Comparison of ENCODE assay signal across 8 cellular contexts in genomic region chr13:49495783-49496762, GRCh38. TPM values are rescaled to one million over a fixed set of nuclear protein-coding genes. Genes with fewer than 3 reads are reported as not detected.
DNase-seq lines count a peak whose midpoint lies in the region; FAIRE-seq and TF ChIP-seq lines count a peak whose summit lies in the region.

TSS of gene PHF11 (plus strand) at chr13:49495953. CDS start at chr13:49496002, 49 bp downstream.

- H3K4me1 Mint-ChIP-seq in H9, result peaks cover 2% of the 10 kb centered on the region in 2 experiments; a peak in 2 of 4 replicates

- TF ChIP-seq CTCF in GM10266 (IDR thresholded peaks at IDR 0.05; ENCODE audit: control insufficient read depth, insufficient read depth, low read depth, missing control alignments) (no peak), H9 (conservative IDR thresholded peaks at IDR 0.05) (peak; percentile 45), keratinocyte (optimal IDR thresholded peaks at IDR 0.05 in 1 of 3, IDR thresholded peaks at IDR 0.05 in 1 of 3, conservative IDR thresholded peaks at IDR 0.05 in 1 of 3; ENCODE audit: extremely low read depth in 1 of 3, insufficient read depth in 2 of 3, low read length in 3 of 3) (no peak)

- H2BK12ac ChIP-seq in H9 (ENCODE audit: insufficient read length, low read depth, low read length), result no peak within 1 kb of the TSS

- peak within 1 kb of the TSS; percentile 74 for H3K18ac ChIP-seq in H9 (ENCODE audit: insufficient read length, low read depth, low read length)

- H3K79me2 ChIP-seq in H9 (ENCODE audit: insufficient read depth, low read length), result no peaks in the 10 kb centered on the region
- H3K79me2 ChIP-seq in keratinocyte (ENCODE audit: control insufficient read depth, insufficient read depth, low read length), result no peaks in the 10 kb centered on the region

- H3K27ac Mint-ChIP-seq in H9, result peak within 1 kb of the TSS; percentile 85 to 97 (median 92)

- no peaks in the 10 kb centered on the region for H4K20me1 ChIP-seq in H9 (ENCODE audit: control insufficient read depth, insufficient read depth, insufficient read length)
- H4K20me1 ChIP-seq in keratinocyte (ENCODE audit: control insufficient read depth, extremely low read depth, insufficient read depth, low read length), result no peaks in the 10 kb centered on the region

- H3K36me3 ChIP-seq in MG63, result no peaks in the 10 kb centered on the region
- H3K36me3 ChIP-seq in keratinocyte (ENCODE audit: control insufficient read depth in 2 of 2, extremely low read depth in 1 of 2, insufficient read depth in 2 of 2, low read length in 2 of 2), result peaks cover 0 to 2% of the 10 kb centered on the region in 2 experiments

- no peak within 1 kb of the TSS for H3K23ac ChIP-seq in H9 (ENCODE audit: insufficient read length, low read depth, low read length)

- H3T11ph ChIP-seq in H9 (ENCODE audit: low read length), result no peak within 1 kb of the TSS

- H3K9me1 ChIP-seq in keratinocyte (ENCODE audit: control insufficient read depth, extremely low read depth, insufficient read depth, low read length), result no peaks in the 10 kb centered on the region

- H3K9me3 ChIP-seq in H9 (ENCODE audit: control insufficient read depth, low read depth, low read length) (no peaks in the 10 kb centered on the region), MG63 (no peaks in the 10 kb centered on the region), keratinocyte (ENCODE audit: control insufficient read depth, low read depth, low read length) (no peaks in the 10 kb centered on the region)

- H3K27me3 ChIP-seq in H9 (ENCODE audit: insufficient read depth, low read length) (no peaks in the 10 kb centered on the region), MG63 (no peaks in the 10 kb centered on the region), keratinocyte (ENCODE audit: control insufficient read depth, extremely low read depth, insufficient read depth, low read length) (no peaks in the 10 kb centered on the region)

- dilution Hi-C loops in keratinocyte (cut with MboI; ENCODE audit: extremely low pct_ligation_motif_present, low sequenced_read_pairs), result no loop called here

- H3K4me3 Mint-ChIP-seq in H9, result peak within 1 kb of the TSS; percentile 86 to 87

- DNase-seq in GM10266 (ENCODE audit: extremely low spot score) (peak; percentile 92), H9 (peak; percentile 74), MG63 (peak; percentile 80), cerebellar cortex (ENCODE audit: low spot score) (peak; percentile 71), keratinocyte (ENCODE audit: low read depth, low spot score) (no peak), OCI-M2 (lab: John Stamatoyannopoulos, UW; ENCODE audit: unreplicated experiment) (no peak)
- peak; percentile 88 for DNase-seq in activated CD4-positive, alpha-beta T cell treated with anti-CD3 and anti-CD28 coated beads for 1 hour
- DNase-seq in stimulated activated CD4-positive, alpha-beta T cell treated with anti-CD3 and anti-CD28 coated beads, Interleukin-15, amount 100 ng/mL, for 24 hours, result peak; percentile 92

- WGBS in H9 (ENCODE audit: extremely low coverage, insufficient read length, low lambda C conversion rate), result no CpG with 5 or more reads among the region's 71 CpGs

- no peak within 1 kb of the TSS for H2AK5ac ChIP-seq in H9 (ENCODE audit: insufficient read length, low read length)

- H2AFZ ChIP-seq in H9 (ENCODE audit: low read length) (peak within 1 kb of the TSS; percentile 52), keratinocyte (ENCODE audit: control insufficient read depth, low read length) (peak within 1 kb of the TSS; percentile 83)

- H3K4ac ChIP-seq in H9 (ENCODE audit: low read depth, low read length), result no peak within 1 kb of the TSS

- no peak for FAIRE-seq in keratinocyte (lab: Jason Lieb, UNC)

- H3K9ac ChIP-seq in H9 (ENCODE audit: extremely low read depth, insufficient read length, low read length) (peak within 1 kb of the TSS; percentile 57), keratinocyte (ENCODE audit: control insufficient read depth, extremely low read depth, insufficient read depth, low read length) (peak within 1 kb of the TSS; percentile 79)

- H4K5ac ChIP-seq in H9 (ENCODE audit: insufficient read length, low read depth, low read length), result no peak within 1 kb of the TSS

- no peak within 1 kb of the TSS for H4K91ac ChIP-seq in H9 (ENCODE audit: insufficient read length, low read depth, low read length)

- no peak within 1 kb of the TSS for H2BK120ac ChIP-seq in H9 (ENCODE audit: low read depth, low read length, poor library complexity, severe bottlenecking)

- H2BK5ac ChIP-seq in H9 (ENCODE audit: insufficient read length, low read length), result no peak within 1 kb of the TSS

- peak within 1 kb of the TSS; percentile 61 for H3K4me3 ChIP-seq in MG63
- H3K4me3 ChIP-seq in keratinocyte (ENCODE audit: control insufficient read depth in 2 of 3, extremely low read depth in 1 of 3, insufficient read depth in 2 of 3, low read depth in 1 of 3, low read length in 3 of 3), result peak within 1 kb of the TSS; percentile 46 to 72 (median 70)

- no peaks in the 10 kb centered on the region; a peak in 2 of 7 replicates for H3K36me3 Mint-ChIP-seq in H9 (ENCODE audit: insufficient read depth in 1 of 3, low read depth in 3 of 3)

- no peak within 1 kb of the TSS for H2BK20ac ChIP-seq in H9 (ENCODE audit: low read depth, low read length, poor library complexity, severe bottlenecking)

- H2BK15ac ChIP-seq in H9 (ENCODE audit: low read depth, low read length), result no peak within 1 kb of the TSS

- H3K9me3 Mint-ChIP-seq in H9, result no peaks in the 10 kb centered on the region

- H3K56ac ChIP-seq in H9 (ENCODE audit: insufficient read length, low read depth, low read length), result no peak within 1 kb of the TSS

- no peaks in the 10 kb centered on the region for H3K23me2 ChIP-seq in H9 (ENCODE audit: insufficient read length, low read depth, low read length, poor library complexity, severe bottlenecking)

- H3K4me1 ChIP-seq in H9 (ENCODE audit: insufficient read depth, low read length) (no peaks in the 10 kb centered on the region), keratinocyte (ENCODE audit: control insufficient read depth, extremely low read depth, insufficient read depth, low read length) (peaks cover 18% of the 10 kb centered on the region)

- H4K8ac ChIP-seq in H9 (replicated peaks; ENCODE audit: insufficient read length, low read depth, low read length), result no peak within 1 kb of the TSS

- no peaks in the 10 kb centered on the region for H3K79me1 ChIP-seq in H9 (ENCODE audit: insufficient read depth, low read depth, low read length, poor library complexity, severe bottlenecking)

- H3K14ac ChIP-seq in H9 (ENCODE audit: insufficient read depth, low read length), result peak within 1 kb of the TSS; percentile 54

- H3K4me2 ChIP-seq in H9 (ENCODE audit: insufficient read depth, insufficient read length, low read length) (peak within 1 kb of the TSS; percentile 47), keratinocyte (ENCODE audit: control insufficient read depth, extremely low read depth, insufficient read depth, low read depth, low read length) (peak within 1 kb of the TSS; percentile 90)

- H3K27me3 Mint-ChIP-seq in H9 (ENCODE audit: low read depth), result no peaks in the 10 kb centered on the region; the same call in 1 of the 2 replicates

- H3K27ac ChIP-seq in H9 (ENCODE audit: insufficient read length, low read depth, low read length), result no peak within 1 kb of the TSS
- H3K27ac ChIP-seq in keratinocyte (ENCODE audit: control insufficient read depth, insufficient read depth, low read length), result peak within 1 kb of the TSS; percentile 77

RNA-seq across cellular contexts. Expression of gene PHF11, which starts in this region (rescaled TPM):
- 11.5 and 13.5 TPM in 2 replicates for total RNA-seq in H9 (2021)
- total RNA-seq in MG63 (2014; rRNA removed; shearing (Covaris generic); ENCODE audit: low replicate concordance), result 14.6 and 21.5 TPM in 2 replicates
- 18.0 to 32.9 TPM (median 20.0 TPM) in 3 replicates for polyA plus RNA-seq in keratinocyte
- 39.1 TPM for polyA plus RNA-seq in keratinocyte (2011; ENCODE audit: low read depth)
- polyA plus RNA-seq in keratinocyte (2011; cell fraction: cytosol; rRNA removed), result 14.8 and 32.7 TPM in 2 replicates
- polyA plus RNA-seq in keratinocyte (2011; cell fraction: nucleus; rRNA removed), result 33.2 and 39.0 TPM in 2 replicates
- polyA plus RNA-seq in keratinocyte (2012; ENCODE audit: low replicate concordance), result 17.5 and 25.6 TPM in 2 replicates
- polyA minus RNA-seq in keratinocyte, result 7.8 to 18.1 TPM (median 12.6 TPM) in 3 replicates
- polyA minus RNA-seq in keratinocyte (2011; cell fraction: cytosol; rRNA and poly(A)+ RNA removed), result 7.9 TPM
- 5.7 and 8.0 TPM in 2 replicates for polyA minus RNA-seq in keratinocyte (2011; cell fraction: nucleus; rRNA and poly(A)+ RNA removed)

Comparison
In these comparisons a context has a peak if more than half of its experiments do, and no peak if none do; other contexts are left out.
1. DNase-seq: peak in GM10266 (single experiment), H9 (single experiment), MG63 (single experiment), activated CD4-positive, alpha-beta T cell treated with anti-CD3 and anti-CD28 coated beads for 1 hour (single experiment), cerebellar cortex (single experiment) and stimulated activated CD4-positive, alpha-beta T cell treated with anti-CD3 and anti-CD28 coated beads, Interleukin-15, amount 100 ng/mL, for 24 hours (single experiment); none in keratinocyte (single experiment) and OCI-M2 (single experiment).